In genomic region chr13:73697166-73697565, GRCh38 we compare ENCODE assay signal across 20 cellular contexts.
"Had no signal": no experiment of that assay in that cellular context is flagged by ENCODE, and none has a peak within 500 bp of the region (broad histone marks: within the 10 kb centered on the region; RNA-seq: fewer than 3 reads in every experiment).

No MANE protein-coding gene starts in this region.

- H3K27ac ChIP-seq: body of pancreas, lower lobe of right lung, neutrophil, pancreas, right lobe of liver, testis, upper lobe of left lung had no signal

- H3K27me3 Mint-ChIP-seq: activated naive CD4-positive, alpha-beta T cell treated with anti-CD3 and anti-CD28 coated beads, Interleukin-2, amount 10 ng/mL, durations not matched to agents 7 days and 5 days; naive thymus-derived CD8-positive, alpha-beta T cell had no signal

- H3K9me2 ChIP-seq: SK-N-SH had no signal

- H3K27ac Mint-ChIP-seq: activated naive CD4-positive, alpha-beta T cell treated with anti-CD3 and anti-CD28 coated beads, Interleukin-2, amount 10 ng/mL, durations not matched to agents 7 days and 5 days; activated T-helper 2 cell treated with anti-CD3 and anti-CD28 coated beads, Interferon-gamma antibody, Interleukin-2, Interleukin-4, amounts not matched to agents 10 μg/mL and 5 μg/mL and 100 μg/mL, durations not matched to agents 14 hours and 24 hours and 36 hours had no signal

- H3K4me3 ChIP-seq: body of pancreas, lower lobe of right lung, pancreas, right lobe of liver, testis, upper lobe of left lung had no signal

- H3K36me3 ChIP-seq: neutrophil, pancreas had no signal

- H3K27me3 ChIP-seq: body of pancreas, neutrophil, pancreas, right lobe of liver, testis, upper lobe of left lung had no signal

- H3K9me3 Mint-ChIP-seq: activated T-helper 2 cell treated with anti-CD3 and anti-CD28 coated beads, Interferon-gamma antibody, Interleukin-2, Interleukin-4, amounts not matched to agents 10 μg/mL and 5 μg/mL and 100 μg/mL, durations not matched to agents 14 hours and 24 hours and 36 hours; naive thymus-derived CD8-positive, alpha-beta T cell had no signal

- DNase-seq: activated CD4-positive, alpha-beta T cell treated with anti-CD3 and anti-CD28 coated beads, Interleukin-2, amount 50 U/mL, for 1 hour; activated naive CD4-positive, alpha-beta T cell treated with anti-CD3 and anti-CD28 coated beads, Interleukin-2, amount 10 ng/mL, durations not matched to agents 7 days and 5 days; body of pancreas; caudate nucleus; head of caudate nucleus; lower lobe of right lung; naive thymus-derived CD8-positive, alpha-beta T cell; pancreas; right lobe of liver; SK-N-SH; small intestine; stimulated activated CD4-positive, alpha-beta T cell treated with anti-CD3 and anti-CD28 coated beads, Interleukin-15, amount 100 ng/mL, for 24 hours; stimulated activated CD4-positive, alpha-beta T cell treated with anti-CD3 and anti-CD28 coated beads, Interleukin-2, amount 100 ng/mL, for 48 hours; T-helper 1 cell; T1000; testis; upper lobe of left lung had no signal

- H3K4me2 ChIP-seq: SK-N-SH had no signal

- H3K4me3 Mint-ChIP-seq: activated naive CD4-positive, alpha-beta T cell treated with anti-CD3 and anti-CD28 coated beads, Interleukin-2, amount 10 ng/mL, durations not matched to agents 7 days and 5 days had no signal

- H3K4me1 ChIP-seq: body of pancreas, lower lobe of right lung, pancreas, right lobe of liver, testis, upper lobe of left lung had no signal

- ATAC-seq: activated CD4-positive, CD25-positive, alpha-beta regulatory T cell treated with anti-CD3 and anti-CD28 coated beads, Interleukin-2, amount 50 U/mL, for 24 hours; body of pancreas; lower lobe of right lung; naive thymus-derived CD8-positive, alpha-beta T cell; pancreas; right lobe of liver had no signal

- H3K9me3 ChIP-seq: body of pancreas, lower lobe of right lung, neutrophil, pancreas, right lobe of liver, SK-N-SH, testis, upper lobe of left lung had no signal
